ENCODE assay signal across 11 cellular contexts in the genomic region with DNA sequence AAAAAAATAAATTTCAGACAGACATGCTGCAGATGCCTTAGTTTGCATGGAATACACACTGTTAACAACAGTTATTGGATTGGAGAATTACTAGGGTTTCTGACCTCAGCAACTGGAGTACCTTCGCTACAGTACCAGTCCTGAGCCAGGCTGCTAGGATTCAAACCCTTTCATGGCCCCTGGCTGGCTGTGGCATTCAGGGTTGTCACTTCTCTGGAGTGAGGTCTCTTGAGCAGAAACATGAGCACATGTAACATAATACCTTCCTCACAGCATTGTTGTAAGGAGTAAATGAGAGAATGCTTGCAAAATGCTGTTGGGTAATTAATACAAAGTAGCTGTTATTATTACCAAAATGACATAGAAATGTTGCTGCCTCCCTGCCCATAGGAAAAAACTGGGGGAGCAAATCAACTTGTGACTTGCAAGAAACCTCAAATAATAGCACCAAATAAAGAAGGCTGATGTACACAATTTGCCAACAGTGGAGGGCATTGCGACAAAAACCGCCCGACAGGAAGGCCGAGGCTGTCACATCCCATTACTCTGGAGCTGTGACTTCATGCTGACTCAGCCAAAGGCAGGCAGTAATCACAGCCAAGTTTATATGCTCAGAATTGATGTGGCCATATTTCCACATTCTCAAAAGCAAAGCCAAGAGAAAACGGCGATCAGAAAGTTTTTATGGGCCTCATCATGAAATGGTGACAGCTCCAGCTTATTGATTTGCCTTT.
DNase-seq lines count a peak whose midpoint lies in the region; ATAC-seq and TF ChIP-seq lines count a peak whose summit lies in the region.
"Had no signal": no experiment of that assay in that cellular context is flagged by ENCODE, and none has a peak within 500 bp of the region (broad histone marks: within the 10 kb centered on the region; RNA-seq: fewer than 3 reads in every experiment).

No MANE protein-coding gene starts in this region.

- H3K4me3 ChIP-seq in BLaER1 treated with 17β-estradiol and CSF1 and Interleukin-3, amounts not matched to agents 10 nM and 100 nM: no peak overlapping the region
- H3K4me3 ChIP-seq in astrocyte of the cerebellum (ENCODE audit: low read depth, low read length) (no peak overlapping the region), coronary artery (no peak overlapping the region)

- no peaks in the 10 kb centered on the region for H3K9me3 Mint-ChIP-seq in activated CD4-positive, alpha-beta T cell treated with anti-CD3 and anti-CD28 coated beads, Interleukin-2, amount 10 ng/mL, durations not matched to agents 24 days and 14 days
- H3K9me3 Mint-ChIP-seq: stimulated activated naive B cell treated with anti-CD40 and anti-IgM and Interleukin-4, amounts not matched to agents 10 μg/mL and 1 μg/mL and 100 μg/mL, for 72 hours; T-helper 1 cell treated with Interleukin-12 subunit alpha and Interleukin-12 subunit beta and Interleukin-4 antibody, amounts not matched to agents 30 μg/mL and 1 μg/mL, for 36 hours had no signal

- in situ Hi-C loops in astrocyte of the cerebellum (cut with HindIII; ENCODE audit: low sequenced_read_pairs): no loop called here

- peak overlapping the region in 5 of 11 experiments; percentile 17 to 51 (median 31); a peak in 8 of 22 replicates for H3K4me2 ChIP-seq in BLaER1 treated with 17β-estradiol and CSF1 and Interleukin-3, amounts not matched to agents 10 nM and 100 nM

- H3K4me1 ChIP-seq in BLaER1 treated with 17β-estradiol and CSF1 and Interleukin-3, amounts not matched to agents 10 nM and 100 nM: peaks cover 0 to 15% (median 5%) of the 10 kb centered on the region in 10 experiments; a peak in 9 of 20 replicates

- H3K36me3 ChIP-seq in BLaER1 treated with 17β-estradiol and CSF1 and Interleukin-3, amounts not matched to agents 10 nM and 100 nM: no peaks in the 10 kb centered on the region; a peak in 1 of 22 replicates

- no peak overlapping the region for H3K4me3 Mint-ChIP-seq in activated CD4-positive, alpha-beta T cell treated with anti-CD3 and anti-CD28 coated beads, Interleukin-2, amount 10 ng/mL, durations not matched to agents 24 days and 14 days
- H3K4me3 Mint-ChIP-seq: stimulated activated naive B cell treated with anti-CD40 and anti-IgM and Interleukin-4, amounts not matched to agents 10 μg/mL and 1 μg/mL and 100 μg/mL, for 72 hours; T-helper 1 cell treated with Interleukin-12 subunit alpha and Interleukin-12 subunit beta and Interleukin-4 antibody, amounts not matched to agents 30 μg/mL and 1 μg/mL, for 36 hours had no signal

- H3K36me3 Mint-ChIP-seq in activated CD4-positive, alpha-beta T cell treated with anti-CD3 and anti-CD28 coated beads, Interleukin-2, amount 10 ng/mL, durations not matched to agents 24 days and 14 days (ENCODE audit: low read depth): no peaks in the 10 kb centered on the region
- H3K36me3 Mint-ChIP-seq: stimulated activated naive B cell treated with anti-CD40 and anti-IgM and Interleukin-4, amounts not matched to agents 10 μg/mL and 1 μg/mL and 100 μg/mL, for 72 hours had no signal

- no peaks in the 10 kb centered on the region for H3K9me3 ChIP-seq in BLaER1 treated with 17β-estradiol and CSF1 and Interleukin-3, amounts not matched to agents 10 nM and 100 nM (replicated peaks in 1 of 11)

- H3K27ac ChIP-seq in BLaER1 treated with 17β-estradiol and CSF1 and Interleukin-3, amounts not matched to agents 10 nM and 100 nM: peak overlapping the region in 7 of 11 experiments; percentile 6 to 67 (median 20); a peak in 7 of 22 replicates
- H3K27ac ChIP-seq in coronary artery: no peak overlapping the region

- no peaks in the 10 kb centered on the region for H3K4me1 Mint-ChIP-seq in activated CD4-positive, alpha-beta T cell treated with anti-CD3 and anti-CD28 coated beads, Interleukin-2, amount 10 ng/mL, durations not matched to agents 24 days and 14 days
- H3K4me1 Mint-ChIP-seq: stimulated activated naive B cell treated with anti-CD40 and anti-IgM and Interleukin-4, amounts not matched to agents 10 μg/mL and 1 μg/mL and 100 μg/mL, for 72 hours had no signal

- intact Hi-C loops in activated CD4-positive, alpha-beta T cell treated with anti-CD3 and anti-CD28 coated beads, Interleukin-2, amount 10 ng/mL, durations not matched to agents 24 days and 14 days (cut with micrococcal nuclease): no loop called here

- no peak overlapping the region for H3K27ac Mint-ChIP-seq in activated CD4-positive, alpha-beta T cell treated with anti-CD3 and anti-CD28 coated beads, Interleukin-2, amount 10 ng/mL, durations not matched to agents 24 days and 14 days
- H3K27ac Mint-ChIP-seq: stimulated activated naive B cell treated with anti-CD40 and anti-IgM and Interleukin-4, amounts not matched to agents 10 μg/mL and 1 μg/mL and 100 μg/mL, for 72 hours; T-helper 1 cell treated with Interleukin-12 subunit alpha and Interleukin-12 subunit beta and Interleukin-4 antibody, amounts not matched to agents 30 μg/mL and 1 μg/mL, for 36 hours had no signal

- H3K27me3 Mint-ChIP-seq in activated CD4-positive, alpha-beta T cell treated with anti-CD3 and anti-CD28 coated beads, Interleukin-2, amount 10 ng/mL, durations not matched to agents 24 days and 14 days: no peaks in the 10 kb centered on the region
- H3K27me3 Mint-ChIP-seq: stimulated activated naive B cell treated with anti-CD40 and anti-IgM and Interleukin-4, amounts not matched to agents 10 μg/mL and 1 μg/mL and 100 μg/mL, for 72 hours had no signal

- no peak for TF ChIP-seq CTCF in astrocyte of the cerebellum (IDR thresholded peaks at IDR 0.05; ENCODE audit: low read depth, low read length, missing control alignments)
- no peak for TF ChIP-seq CTCF in coronary artery (IDR thresholded peaks at IDR 0.05)

- no peaks in the 10 kb centered on the region for H4K20me1 ChIP-seq in BLaER1 treated with 17β-estradiol and CSF1 and Interleukin-3, amounts not matched to agents 10 nM and 100 nM

- H3K9ac ChIP-seq in BLaER1 treated with 17β-estradiol and CSF1 and Interleukin-3, amounts not matched to agents 10 nM and 100 nM: no peak overlapping the region

- no peaks in the 10 kb centered on the region for H3K27me3 ChIP-seq in BLaER1 treated with 17β-estradiol and CSF1 and Interleukin-3, amounts not matched to agents 10 nM and 100 nM

- DNase-seq in M059J (ENCODE audit: low read depth): peak; percentile 84
- DNase-seq in astrocyte of the cerebellum (ENCODE audit: low read depth): peak; percentile 36
- peak; percentile 49 for DNase-seq in left lobe of liver (ENCODE audit: low spot score)
- DNase-seq in coronary artery (ENCODE audit: low spot score): no peak
- no peak for DNase-seq in activated CD4-positive, alpha-beta T cell treated with anti-CD3 and anti-CD28 coated beads, Interleukin-2, amount 10 ng/mL, durations not matched to agents 24 days and 14 days
- DNase-seq: glutamatergic neuron; stimulated activated naive B cell treated with anti-CD40 and anti-IgM and Interleukin-4, amounts not matched to agents 10 μg/mL and 1 μg/mL and 100 μg/mL, for 72 hours had no signal

- ATAC-seq in left lobe of liver: peak; percentile 88
- no peak for ATAC-seq in HG02798 (IDR thresholded peaks at IDR 0.05; ENCODE audit: poor library complexity, unreplicated experiment)
- ATAC-seq in HG02571 (IDR thresholded peaks at IDR 0.05; ENCODE audit: unreplicated experiment): no peak
- ATAC-seq: stimulated activated naive B cell treated with anti-CD40 and anti-IgM and Interleukin-4, amounts not matched to agents 10 μg/mL and 1 μg/mL and 100 μg/mL, for 72 hours had no signal

Comparison
In these comparisons a context has a peak if more than half of its experiments do, and no peak if none do; other contexts are left out.
1. H3K27ac ChIP-seq: peak in BLaER1 treated with 17β-estradiol and CSF1 and Interleukin-3, amounts not matched to agents 10 nM and 100 nM (7 of 11); none in coronary artery (0 of 2).
2. DNase-seq: peak in M059J (single experiment), astrocyte of the cerebellum (single experiment) and left lobe of liver (single experiment); none in coronary artery (single experiment) and activated CD4-positive, alpha-beta T cell treated with anti-CD3 and anti-CD28 coated beads, Interleukin-2, amount 10 ng/mL, durations not matched to agents 24 days and 14 days (single experiment).